Comparison of ENCODE assay signal across 8 cellular contexts in the genomic region with DNA sequence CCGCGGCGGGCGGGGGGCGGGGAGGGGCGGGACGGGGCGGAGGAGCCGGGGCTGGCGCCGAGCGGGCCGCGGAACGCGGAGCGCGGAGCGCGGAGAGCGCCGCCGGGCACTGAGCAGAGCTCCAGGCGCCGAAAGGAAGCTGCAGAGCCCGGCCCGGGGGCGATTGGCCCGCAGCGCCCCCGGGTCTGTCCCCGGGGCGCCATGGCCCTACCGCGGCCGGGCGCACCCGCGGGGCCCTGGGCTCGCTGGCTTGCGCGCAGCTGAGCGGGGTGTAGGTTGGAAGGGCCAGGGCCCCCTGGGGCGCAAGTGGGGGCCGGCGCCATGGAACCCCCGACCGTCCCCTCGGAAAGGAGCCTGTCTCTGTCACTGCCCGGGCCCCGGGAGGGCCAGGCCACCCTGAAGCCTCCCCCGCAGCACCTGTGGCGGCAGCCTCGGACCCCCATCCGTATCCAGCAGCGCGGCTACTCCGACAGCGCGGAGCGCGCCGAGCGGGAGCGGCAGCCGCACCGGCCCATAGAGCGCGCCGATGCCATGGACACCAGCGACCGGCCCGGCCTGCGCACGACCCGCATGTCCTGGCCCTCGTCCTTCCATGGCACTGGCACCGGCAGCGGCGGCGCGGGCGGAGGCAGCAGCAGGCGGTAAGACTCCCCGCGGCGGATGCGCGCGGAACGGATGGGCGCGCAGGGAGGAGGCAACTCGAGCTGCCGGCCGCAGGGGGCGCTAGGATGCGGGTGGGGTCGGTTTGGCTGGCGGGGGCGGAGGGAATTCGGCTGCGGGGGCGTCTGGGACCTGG. TPM values are rescaled to one million over a fixed set of nuclear protein-coding genes. Genes with fewer than 3 reads are reported as not detected.
DNase-seq lines count a peak whose midpoint lies in the region; ATAC-seq and TF ChIP-seq lines count a peak whose summit lies in the region.

A gene (plus strand): TSS at position 95 of the 796 bp plus-strand sequence. CDS start 227 bp downstream, at position 322.

- H4K8ac ChIP-seq in IMR-90 (ENCODE audit: low read depth in 2 of 2, low read length in 2 of 2), result 0 out of 4 replicates have a peak within 1 kb of the TSS, but pooled peaks of 1 of the 2 experiments have one; percentile 6

- intact Hi-C loops in IMR-90 (cut with micrococcal nuclease), result no loop called here

- DNase-seq in D341Med (ENCODE audit: low spot score) (peak; percentile 82), IMR-90 (no peak), nephron progenitor cell (peak; percentile 79)
- no peak for DNase-seq in effector memory CD4-positive, alpha-beta T cell

- POLR2A ChIA-PET in IMR-90 (lab: Charles Lee; ENCODE audit: unreplicated experiment), result no interaction called here

- TF ChIP-seq CTCF in IMR-90 (conservative IDR thresholded peaks at IDR 0.05; ENCODE audit: low read depth, low read length) (peak; percentile 47), WI38 (IDR thresholded peaks at IDR 0.05; ENCODE audit: low read depth, low read length) (peak; percentile 42), nephron progenitor cell (IDR thresholded peaks at IDR 0.05) (peak; percentile 50)

- H3K4me3 ChIP-seq in IMR-90 (ENCODE audit: insufficient read depth, low read depth, low read length), result peak within 1 kb of the TSS; percentile 39
- peak within 1 kb of the TSS; percentile 55 for H3K4me3 ChIP-seq in WI38 (ENCODE audit: low read depth, low read length)
- H3K4me3 ChIP-seq in effector memory CD4-positive, alpha-beta T cell (ENCODE audit: insufficient read depth, low read depth, low read length, poor library complexity, severe bottlenecking), result peak within 1 kb of the TSS; percentile 14

- peaks cover 45% of the 10 kb centered on the region for H3K4me1 Mint-ChIP-seq in nephron progenitor cell

- H2BK20ac ChIP-seq in IMR-90 (ENCODE audit: low read depth, low read length), result no peak within 1 kb of the TSS

- no peaks in the 10 kb centered on the region for H3K9me1 ChIP-seq in IMR-90 (ENCODE audit: insufficient read depth, low read length)

- H3K23ac ChIP-seq in IMR-90 (ENCODE audit: low read depth, low read length), result peak within 1 kb of the TSS; percentile 30

- no peak for TF ChIP-seq RAD21 in IMR-90 (IDR thresholded peaks at IDR 0.05; ENCODE audit: low read length)

- H3K27ac ChIP-seq in IMR-90 (ENCODE audit: insufficient read depth, low read length), result no peak within 1 kb of the TSS
- H3K27ac ChIP-seq in effector memory CD4-positive, alpha-beta T cell (ENCODE audit: insufficient read depth, low read length, poor library complexity, severe bottlenecking), result no peak within 1 kb of the TSS

- no peak within 1 kb of the TSS for H3K56ac ChIP-seq in IMR-90 (ENCODE audit: extremely low read depth, insufficient read depth, low read length)

- peaks cover 5% of the 10 kb centered on the region for H3K9me3 Mint-ChIP-seq in nephron progenitor cell

- 0% methylated on average over 10 of the region's 104 CpGs; no CpG with 5 or more reads in 1 of the 2 experiments for WGBS in IMR-90 (ENCODE audit: extremely low coverage in 2 of 2, insufficient read length in 1 of 2), 2 experiments

- no peak within 1 kb of the TSS for H2BK15ac ChIP-seq in IMR-90 (ENCODE audit: low read depth, low read length)

- peaks cover 49% of the 10 kb centered on the region for H3K27me3 ChIP-seq in IMR-90 (ENCODE audit: control insufficient read depth, insufficient read depth, low read length)
- H3K27me3 ChIP-seq in effector memory CD4-positive, alpha-beta T cell (replicated peaks; ENCODE audit: control insufficient read depth, insufficient read depth, low read length, poor library complexity, severe bottlenecking), result peaks cover 50% of the 10 kb centered on the region

- H4K5ac ChIP-seq in IMR-90 (ENCODE audit: low read depth, low read length), result no peak within 1 kb of the TSS

- dilution Hi-C loops in IMR-90 (cut with HindIII; ENCODE audit: low sequenced_read_pairs, unreplicated experiment), result no loop called here

- peak within 1 kb of the TSS; percentile 89 for H3K4me3 Mint-ChIP-seq in nephron progenitor cell

- H2AFZ ChIP-seq in IMR-90 (replicated peaks; ENCODE audit: low read length, poor library complexity), result peak within 1 kb of the TSS; percentile 85

- no peak within 1 kb of the TSS for H4K91ac ChIP-seq in IMR-90 (ENCODE audit: insufficient read depth, low read depth, low read length)

- H3K36me3 ChIP-seq in IMR-90 (ENCODE audit: control insufficient read depth, insufficient read depth, low read length), result no peaks in the 10 kb centered on the region
- no peaks in the 10 kb centered on the region for H3K36me3 ChIP-seq in effector memory CD4-positive, alpha-beta T cell (ENCODE audit: control insufficient read depth, insufficient read depth, low read length)

- H2BK5ac ChIP-seq in IMR-90 (ENCODE audit: low read depth, low read length, poor library complexity, severe bottlenecking), result no peak within 1 kb of the TSS

- H4K20me1 ChIP-seq in IMR-90 (ENCODE audit: insufficient read depth, low read length), result peaks cover 31% of the 10 kb centered on the region

- no peak within 1 kb of the TSS for H3K18ac ChIP-seq in IMR-90 (ENCODE audit: low read depth, low read length)

- no peaks in the 10 kb centered on the region; a peak in 1 of 4 replicates for H3K79me1 ChIP-seq in IMR-90 (ENCODE audit: low read depth in 1 of 2, low read length in 2 of 2)

- no peak within 1 kb of the TSS for H3K27ac Mint-ChIP-seq in nephron progenitor cell

- H3K4ac ChIP-seq in IMR-90 (ENCODE audit: low read depth, low read length), result no peak within 1 kb of the TSS

- ATAC-seq in IMR-90 (ENCODE audit: low read depth) (no peak), esophagus mucosa (no peak), HG02610 (IDR thresholded peaks at IDR 0.05; ENCODE audit: unreplicated experiment) (no peak), HG03108 (IDR thresholded peaks at IDR 0.05; ENCODE audit: unreplicated experiment) (no peak)

- no peak for TF ChIP-seq POLR2A in IMR-90 (IDR thresholded peaks at IDR 0.05; ENCODE audit: low read depth, low read length)

- BruUV-seq in IMR-90 (replicated peaks; lab: Mats Ljungman, UMichigan), result no TSS peak

- H2AK5ac ChIP-seq in IMR-90 (ENCODE audit: low read depth, low read length), result peak within 1 kb of the TSS; percentile 60; the same call in 1 of the 2 replicates

- no peak within 1 kb of the TSS for H3K14ac ChIP-seq in IMR-90 (replicated peaks; ENCODE audit: low read depth, low read length)

- no peaks in the 10 kb centered on the region for H3K36me3 Mint-ChIP-seq in nephron progenitor cell (ENCODE audit: low read depth)

- H2BK120ac ChIP-seq in IMR-90 (ENCODE audit: low read depth, low read length), result no peak within 1 kb of the TSS

- CTCF ChIA-PET in IMR-90 (lab: Yijun Ruan, JAX), result interaction anchor here (0.8 to 1.0 kb wide), 3 partner anchors 8 to 17 kb away, joined by 3 to 4 read pairs (median 3); a partner anchor contains a TSS

- H3K27me3 Mint-ChIP-seq in nephron progenitor cell (ENCODE audit: low read depth, poor library complexity), result peaks cover 92% of the 10 kb centered on the region

- in situ Hi-C loops in IMR-90 (cut with MboI; ENCODE audit: low sequenced_read_pairs), result no loop called here

- H3K9me3 ChIP-seq in IMR-90 (ENCODE audit: control insufficient read depth, insufficient read depth, low read length), result no peaks in the 10 kb centered on the region
- H3K9me3 ChIP-seq in effector memory CD4-positive, alpha-beta T cell (ENCODE audit: control insufficient read depth, low read length), result no peaks in the 10 kb centered on the region

- peak within 1 kb of the TSS; percentile 87 for H2AK9ac ChIP-seq in IMR-90 (replicated peaks; ENCODE audit: low read depth, low read length, poor library complexity)

- H3K4me2 ChIP-seq in IMR-90 (ENCODE audit: low read depth, low read length), result peak within 1 kb of the TSS; percentile 70

- H3K9ac ChIP-seq in IMR-90 (ENCODE audit: low read depth, low read length), result no peak within 1 kb of the TSS

- H3K4me1 ChIP-seq in IMR-90 (ENCODE audit: control insufficient read depth, insufficient read depth, low read length), result peaks cover 15% of the 10 kb centered on the region
- peaks cover 65% of the 10 kb centered on the region for H3K4me1 ChIP-seq in effector memory CD4-positive, alpha-beta T cell (ENCODE audit: control insufficient read depth, insufficient read depth, low read length, poor library complexity, severe bottlenecking)

TF ChIP-seq in IMR-90, 13 proteins besides CTCF, POLR2A, EP300 and RAD21:
- no peak for TF ChIP-seq RFX5 (IDR thresholded peaks at IDR 0.05; ENCODE audit: low read depth, low read length)
- no peak for TF ChIP-seq SMC3 (IDR thresholded peaks at IDR 0.05; ENCODE audit: low read depth, low read length)
- no peak for TF ChIP-seq MAFK (IDR thresholded peaks at IDR 0.05; ENCODE audit: low read depth, low read length)
- TF ChIP-seq MAZ (IDR thresholded peaks at IDR 0.05; ENCODE audit: borderline replicate concordance, low read depth, low read length), result no peak

RNA-seq across cellular contexts. Expression of the gene that starts here (rescaled TPM):
- total RNA-seq in IMR-90 (2012; rRNA removed) (1.7 and 1.8 TPM in 2 replicates), esophagus mucosa (0.92 TPM)
- polyA plus RNA-seq in IMR-90 (2012; rRNA removed), result 5.9 and 7.0 TPM in 2 replicates
- polyA plus RNA-seq in IMR-90 (2012; cell fraction: cytosol; rRNA removed), result 4.6 and 8.3 TPM in 2 replicates
- polyA plus RNA-seq in IMR-90 (2012; cell fraction: nucleus; rRNA removed; ENCODE audit: low replicate concordance), result 9.1 and 15.3 TPM in 2 replicates

Comparison
In these comparisons a context has a peak if more than half of its experiments do, and no peak if none do; other contexts are left out.
1. DNase-seq: peak in D341Med (single experiment) and nephron progenitor cell (single experiment); none in IMR-90 (single experiment) and effector memory CD4-positive, alpha-beta T cell (0 of 3).
2. Peak in every context shown above with its lines, with median percentiles within 50 percentile points of each other: H3K4me3 ChIP-seq and CTCF ChIP-seq.